Comparison of ENCODE assay signal across 18 cellular contexts in the genomic region with DNA sequence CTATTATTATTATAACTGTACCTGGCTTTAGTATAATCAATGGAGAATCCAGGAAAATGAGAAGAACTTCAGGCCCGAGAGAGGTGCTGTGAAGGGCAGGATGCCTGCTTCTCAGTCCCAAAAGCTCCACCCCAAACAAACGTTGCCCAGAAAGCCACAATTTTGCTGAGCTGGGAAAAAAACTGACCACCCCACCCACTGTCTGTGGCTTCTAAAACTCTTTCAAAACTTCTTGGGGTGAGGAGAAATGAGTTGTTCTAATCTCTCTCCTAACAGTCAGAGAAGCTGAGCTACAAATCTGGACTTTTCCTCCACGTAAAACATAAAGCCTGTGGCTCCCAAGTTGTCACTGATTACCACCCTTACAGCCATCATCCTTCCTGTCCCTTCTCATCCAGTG. TPM values are rescaled to one million over a fixed set of nuclear protein-coding genes. Genes with fewer than 3 reads are reported as not detected.
DNase-seq lines count a peak whose midpoint lies in the region; ATAC-seq and TF ChIP-seq lines count a peak whose summit lies in the region.
"Had no signal": no experiment of that assay in that cellular context is flagged by ENCODE, and none has a peak within 500 bp of the region (broad histone marks: within the 10 kb centered on the region; RNA-seq: fewer than 3 reads in every experiment).

No MANE protein-coding gene starts in this region.

- H3K36me3 ChIP-seq in suprapubic skin = no peaks in the 10 kb centered on the region
- H3K36me3 ChIP-seq in PC-9 (ENCODE audit: low read depth) = no peaks in the 10 kb centered on the region; the same call in 1 of the 2 replicates
- H3K36me3 ChIP-seq: BE2C, colonic mucosa, gastrocnemius medialis, left ventricle myocardium inferior had no signal

- no peak for TF ChIP-seq POLR2A in suprapubic skin (IDR thresholded peaks at IDR 0.05)

- H3K9me2 ChIP-seq in PC-9 (ENCODE audit: insufficient read depth) = no peaks in the 10 kb centered on the region

- no peak for TF ChIP-seq EP300 in suprapubic skin (IDR thresholded peaks at IDR 0.05)

- DNase-seq in left ventricle myocardium superior (no peak), Right ventricle myocardium inferior (ENCODE audit: missing footprints) (no peak), RPMI8226 (peak; percentile 32), fibroblast of villous mesenchyme (ENCODE audit: low read depth) (peak; percentile 67), suprapubic skin (ENCODE audit: low spot score in 2 of 2) (no peak), PC-9 (no peak), GOT3 (lab: John Stamatoyannopoulos, UW) (no peak)
- DNase-seq: activated CD4-positive, alpha-beta T cell treated with anti-CD3 and anti-CD28 coated beads, Interleukin-2, amount 50 U/mL, for 48 hours; BE2C; gastrocnemius medialis; left ventricle myocardium inferior; naive thymus-derived CD4-positive, alpha-beta T cell; NCI-H1048; NCI-H69; trophoblast cell had no signal

- H3K4me1 ChIP-seq in suprapubic skin = peaks cover 60% of the 10 kb centered on the region
- peaks cover 8% of the 10 kb centered on the region for H3K4me1 ChIP-seq in PC-9 (replicated peaks; ENCODE audit: insufficient read depth)
- H3K4me1 ChIP-seq: BE2C, gastrocnemius medialis, left ventricle myocardium inferior had no signal

- H3K79me2 ChIP-seq in PC-9 (ENCODE audit: low read depth) = peaks cover 5% of the 10 kb centered on the region; the same call in 1 of the 2 replicates

- H3K27ac ChIP-seq in suprapubic skin (peak overlapping the region; percentile 11), PC-9 (no peak overlapping the region)
- H3K27ac ChIP-seq: colonic mucosa, gastrocnemius medialis, left ventricle myocardium inferior had no signal

- POLR2A ChIA-PET in PC-9 (lab: Charles Lee; ENCODE audit: unreplicated experiment) = no interaction called here

- no peaks in the 10 kb centered on the region for H4K20me1 ChIP-seq in PC-9 (ENCODE audit: insufficient read depth)

- no peak overlapping the region for H2AFZ ChIP-seq in PC-9

- no TSS peak for BruUV-seq in PC-9 (replicated peaks; lab: Mats Ljungman, UMichigan)

- ATAC-seq in left ventricle myocardium superior (peak; percentile 18), Right ventricle myocardium inferior (no peak), GM18858 (IDR thresholded peaks at IDR 0.05; ENCODE audit: unreplicated experiment) (no peak)
- ATAC-seq: gastrocnemius medialis; naive thymus-derived CD4-positive, alpha-beta T cell; Panc1 had no signal

- no peaks in the 10 kb centered on the region for H3K9me3 ChIP-seq in suprapubic skin
- H3K9me3 ChIP-seq in PC-9 (ENCODE audit: insufficient read depth, low read depth) = no peaks in the 10 kb centered on the region
- H3K9me3 ChIP-seq: BE2C, colonic mucosa, gastrocnemius medialis, left ventricle myocardium inferior had no signal

- intact Hi-C loops in left ventricle myocardium superior (cut with micrococcal nuclease) (no loop called here), Right ventricle myocardium inferior (cut with DNase I) (no loop called here), PC-9 (cut with micrococcal nuclease; ENCODE audit: unreplicated experiment) (no loop called here)

- H3K27me3 ChIP-seq in suprapubic skin (no peaks in the 10 kb centered on the region), PC-9 (ENCODE audit: insufficient read depth, low read depth) (no peaks in the 10 kb centered on the region)
- H3K27me3 ChIP-seq: BE2C, colonic mucosa, gastrocnemius medialis had no signal

- 35% methylated on average over 3 of the region's 3 CpGs for WGBS in suprapubic skin

- no peak for TF ChIP-seq CTCF in fibroblast of villous mesenchyme (IDR thresholded peaks at IDR 0.05; ENCODE audit: insufficient read depth, low read depth, low read length)
- no peak for TF ChIP-seq CTCF in suprapubic skin (IDR thresholded peaks at IDR 0.05)
- TF ChIP-seq CTCF in PC-9 (conservative IDR thresholded peaks at IDR 0.05) = no peak

- CTCF ChIA-PET in PC-9 (lab: Charles Lee) = interaction anchor here (1.2 kb wide), 1 partner anchor 121 kb away, joined by 3 read pairs; no protein-coding TSS in a partner anchor

- H3K4me3 ChIP-seq in fibroblast of villous mesenchyme (ENCODE audit: low read depth, low read length) (no peak overlapping the region), suprapubic skin (no peak overlapping the region), PC-9 (no peak overlapping the region)
- H3K4me3 ChIP-seq: colonic mucosa, gastrocnemius medialis, left ventricle myocardium inferior had no signal

- H3F3A ChIP-seq in PC-9 (ENCODE audit: insufficient read depth, low read depth) = peaks cover 3% of the 10 kb centered on the region; the same call in 1 of the 2 replicates

- H3K4me2 ChIP-seq in PC-9 = no peak overlapping the region

RNA-seq across cellular contexts. Expression of a gene that starts 13.4 kb away (rescaled TPM):
- total RNA-seq in left ventricle myocardium superior (0.20 TPM), Right ventricle myocardium inferior (0.35 TPM), fibroblast of villous mesenchyme (8.2 and 18.4 TPM in 2 replicates), suprapubic skin (10 to 100 TPM; 36.7 to 47.9 (median 41.2) TPM), PC-9 (2021) (7.5 and 12.3 TPM in 2 replicates)

Comparison
In these comparisons a context has a peak if more than half of its experiments do, and no peak if none do; other contexts are left out.
1. DNase-seq: peak in RPMI8226 (single experiment) and fibroblast of villous mesenchyme (single experiment); none in left ventricle myocardium superior (single experiment), Right ventricle myocardium inferior (single experiment), suprapubic skin (0 of 2), PC-9 (0 of 2) and GOT3 (single experiment).